In the genomic region with DNA sequence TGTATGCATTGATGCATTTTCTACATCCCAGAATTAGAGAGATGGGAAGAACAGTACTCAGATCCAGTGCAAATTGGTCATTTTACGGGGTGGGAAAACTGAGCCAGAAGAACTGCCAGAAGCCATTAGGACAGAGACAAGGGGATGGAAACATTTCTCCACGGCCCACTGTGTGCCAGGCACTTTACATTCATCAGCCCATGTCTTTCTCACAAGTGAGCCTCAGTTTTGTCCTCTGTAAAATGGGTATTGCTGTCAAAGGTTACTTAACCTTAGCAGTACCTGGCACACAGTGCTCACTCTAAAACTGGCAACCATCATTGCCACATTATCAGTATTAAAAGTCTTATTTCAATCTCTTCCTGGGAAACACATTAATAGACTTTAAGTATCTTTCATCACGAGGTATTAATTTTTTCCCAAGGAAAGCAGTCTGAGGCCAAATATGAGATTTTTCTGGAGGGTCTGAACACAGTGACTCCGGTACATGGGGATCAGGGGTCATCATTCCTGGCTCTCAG, we compare ENCODE assay signal across 8 cellular contexts. TPM values are rescaled to one million over a fixed set of nuclear protein-coding genes. Genes with fewer than 3 reads are reported as not detected.
A peak's percentile ranks its signal among the peaks of the same experiment; 100 is the strongest.
DNase-seq lines count a peak whose midpoint lies in the region; ATAC-seq, FAIRE-seq and TF ChIP-seq lines count a peak whose summit lies in the region.

No MANE protein-coding gene starts in this region.

- peak overlapping the region; percentile 89 for H3K27ac Mint-ChIP-seq in activated CD8-positive, alpha-beta T cell treated with anti-CD3 and anti-CD28 coated beads, Interleukin-2, amount 10 ng/mL, durations not matched to agents 7 days and 5 days
- H3K27ac Mint-ChIP-seq in glutamatergic neuron (ENCODE audit: unreplicated experiment), result peak overlapping the region; percentile 99

- H3K4me2 ChIP-seq in HCT116 (ENCODE audit: low read length), result peak overlapping the region; percentile 83

- peaks cover 23 to 43% of the 10 kb centered on the region in 2 experiments for H3K4me1 ChIP-seq in HCT116 (ENCODE audit: control insufficient read depth in 1 of 2, insufficient read depth in 2 of 2, low read length in 2 of 2)

- H3K9me2 ChIP-seq in HCT116 (ENCODE audit: insufficient read depth), result no peaks in the 10 kb centered on the region

- H3K27me3 Mint-ChIP-seq in activated CD8-positive, alpha-beta T cell treated with anti-CD3 and anti-CD28 coated beads, Interleukin-2, amount 10 ng/mL, durations not matched to agents 7 days and 5 days (ENCODE audit: low read depth), result peaks cover 6% of the 10 kb centered on the region
- peaks cover 7% of the 10 kb centered on the region for H3K27me3 Mint-ChIP-seq in glutamatergic neuron (ENCODE audit: unreplicated experiment)

- TF ChIP-seq RAD21 in HCT116 (IDR thresholded peaks at IDR 0.05; ENCODE audit: low read depth), result no peak

- H4K20me1 ChIP-seq in HCT116 (ENCODE audit: insufficient read depth), result no peaks in the 10 kb centered on the region

- intact Hi-C loops in HCT116 (cut with micrococcal nuclease), result loop anchor here (2.0 to 5.0 kb wide), 2 partner anchors 49 to 166 kb away; no protein-coding TSS in a partner anchor
- intact Hi-C loops in sciatic nerve (cut with DNase I), result loop anchor here (10.0 kb wide), 1 partner anchor 99 kb away; no protein-coding TSS in a partner anchor

- H3K4me3 ChIP-seq in HCT116 (replicated peaks in 1 of 2; ENCODE audit: low read depth in 1 of 2, low read length in 2 of 2), result peak overlapping the region; percentile 60

- H3K36me3 ChIP-seq in HCT116 (ENCODE audit: control insufficient read depth in 1 of 2, insufficient read depth in 2 of 2, low read length in 2 of 2), result peaks cover 8 to 14% of the 10 kb centered on the region in 2 experiments; a peak in 3 of 4 replicates

- peak overlapping the region; percentile 77 for H3K4me3 Mint-ChIP-seq in activated CD8-positive, alpha-beta T cell treated with anti-CD3 and anti-CD28 coated beads, Interleukin-2, amount 10 ng/mL, durations not matched to agents 7 days and 5 days
- peak overlapping the region; percentile 96 for H3K4me3 Mint-ChIP-seq in glutamatergic neuron (ENCODE audit: unreplicated experiment)

- TF ChIP-seq CTCF in HCT116 (IDR thresholded peaks at IDR 0.05 in 2 of 3, conservative IDR thresholded peaks at IDR 0.05 in 1 of 3; ENCODE audit: borderline replicate concordance in 1 of 3, insufficient read depth in 1 of 3, low read depth in 2 of 3, low read length in 2 of 3) (no peak), glutamatergic neuron (IDR thresholded peaks at IDR 0.05; ENCODE audit: partially characterized antibody, unreplicated experiment) (no peak)

- H3K9ac ChIP-seq in HCT116 (ENCODE audit: low read length), result peak overlapping the region; percentile 70

- H3K27ac ChIP-seq in HCT116 (ENCODE audit: low read depth, low read length), result peak overlapping the region; percentile 54

- DNase-seq in HCT116 (ENCODE audit: low read depth, low spot score) (no peak), glutamatergic neuron (no peak), sciatic nerve (ENCODE audit: low spot score) (peak; percentile 54), SHP77 (lab: John Stamatoyannopoulos, UW) (no peak), NCI-H748 (lab: John Stamatoyannopoulos, UW; ENCODE audit: unreplicated experiment) (no peak), RCC 7860 (ENCODE audit: low spot score) (no peak)
- DNase-seq in activated CD8-positive, alpha-beta T cell treated with anti-CD3 and anti-CD28 coated beads, Interleukin-2, amount 10 ng/mL, durations not matched to agents 7 days and 5 days, result no peak

- TF ChIP-seq POLR2A in HCT116 (IDR thresholded peaks at IDR 0.05; ENCODE audit: borderline replicate concordance, extremely low read depth, insufficient read depth, insufficient read length), result no peak

- H3K4me1 Mint-ChIP-seq in activated CD8-positive, alpha-beta T cell treated with anti-CD3 and anti-CD28 coated beads, Interleukin-2, amount 10 ng/mL, durations not matched to agents 7 days and 5 days (ENCODE audit: low read depth), result peaks cover 42% of the 10 kb centered on the region
- H3K4me1 Mint-ChIP-seq in glutamatergic neuron (ENCODE audit: low read depth, unreplicated experiment), result peaks cover 34% of the 10 kb centered on the region

- CTCF ChIA-PET in HCT116 (lab: Charles Lee), result interaction anchor here (1.0 to 1.6 kb wide), 3 partner anchors 13 to 59 kb away, joined by 3 to 7 read pairs (median 3); no protein-coding TSS in a partner anchor
- CTCF ChIA-PET in activated CD8-positive, alpha-beta T cell treated with anti-CD3 and anti-CD28 coated beads, Interleukin-2, amount 10 ng/mL, durations not matched to agents 7 days and 5 days (lab: Charles Lee), result interaction anchor here (1.0 to 1.9 kb wide), 4 partner anchors 13 to 166 kb away, joined by 3 to 14 read pairs (median 4); no protein-coding TSS in a partner anchor

- peaks cover 24% of the 10 kb centered on the region for H3K79me2 ChIP-seq in HCT116 (ENCODE audit: insufficient read depth, low read length)

- POLR2A ChIA-PET in HCT116 (lab: Charles Lee), result interaction anchor here (1.1 to 1.7 kb wide), 2 partner anchors 11 to 562 kb away, joined by 3 to 10 read pairs; a partner anchor contains a TSS
- POLR2A ChIA-PET in activated CD8-positive, alpha-beta T cell treated with anti-CD3 and anti-CD28 coated beads, Interleukin-2, amount 10 ng/mL, durations not matched to agents 7 days and 5 days (lab: Charles Lee), result interaction anchor here (2.1 kb wide), 1 partner anchor 12 kb away, joined by 15 read pairs; no protein-coding TSS in a partner anchor

- no peaks in the 10 kb centered on the region for H3K9me3 Mint-ChIP-seq in activated CD8-positive, alpha-beta T cell treated with anti-CD3 and anti-CD28 coated beads, Interleukin-2, amount 10 ng/mL, durations not matched to agents 7 days and 5 days (ENCODE audit: insufficient read depth)
- H3K9me3 Mint-ChIP-seq in glutamatergic neuron (ENCODE audit: unreplicated experiment), result peaks cover 11% of the 10 kb centered on the region

- no TSS peak for BruUV-seq in HCT116 (replicated peaks; lab: Mats Ljungman, UMichigan)

- no peak overlapping the region for H2AFZ ChIP-seq in HCT116 (ENCODE audit: low read depth, low read length, poor library complexity, severe bottlenecking)

- no peaks in the 10 kb centered on the region for H3K9me3 ChIP-seq in HCT116 (ENCODE audit: control insufficient read depth in 1 of 2, insufficient read depth in 1 of 2, low read depth in 1 of 2, low read length in 2 of 2)

- peaks cover 18% of the 10 kb centered on the region for H3K36me3 Mint-ChIP-seq in activated CD8-positive, alpha-beta T cell treated with anti-CD3 and anti-CD28 coated beads, Interleukin-2, amount 10 ng/mL, durations not matched to agents 7 days and 5 days (ENCODE audit: low read depth)
- H3K36me3 Mint-ChIP-seq in glutamatergic neuron (ENCODE audit: unreplicated experiment), result no peaks in the 10 kb centered on the region

- no peak for ATAC-seq in HCT116
- peak; percentile 2 for ATAC-seq in activated CD8-positive, alpha-beta T cell treated with anti-CD3 and anti-CD28 coated beads, Interleukin-2, amount 10 ng/mL, durations not matched to agents 7 days and 5 days
- ATAC-seq in sciatic nerve, result peak; percentile 1
- no peak for ATAC-seq in HG02759 (IDR thresholded peaks at IDR 0.05; ENCODE audit: unreplicated experiment)

- RAD21 ChIA-PET in HCT116 (lab: Charles Lee; ENCODE audit: low non-redundant PET in 1 of 2, low total read pairs in 2 of 2, uncharacterized antibody in 2 of 2, unreplicated experiment in 2 of 2), result no interaction called here

- no peak for FAIRE-seq in RCC 7860 (lab: Jason Lieb, UNC)

- no peaks in the 10 kb centered on the region for H3K27me3 ChIP-seq in HCT116 (ENCODE audit: insufficient read depth, low read length)

TF ChIP-seq in HCT116, 20 proteins besides CTCF, POLR2A, EP300 and RAD21:
- TF ChIP-seq, protein P1, sequence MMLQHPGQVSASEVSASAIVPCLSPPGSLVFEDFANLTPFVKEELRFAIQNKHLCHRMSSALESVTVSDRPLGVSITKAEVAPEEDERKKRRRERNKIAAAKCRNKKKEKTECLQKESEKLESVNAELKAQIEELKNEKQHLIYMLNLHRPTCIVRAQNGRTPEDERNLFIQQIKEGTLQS (IDR thresholded peaks at IDR 0.05), result no peak
- no peak for TF ChIP-seq EGR1 (IDR thresholded peaks at IDR 0.05; ENCODE audit: low read depth)
- TF ChIP-seq ZNF274 (IDR thresholded peaks at IDR 0.05; ENCODE audit: low read depth, low read length), result no peak
- no peak for TF ChIP-seq POLR2AphosphoS5 (IDR thresholded peaks at IDR 0.05; ENCODE audit: low read depth, low read length)
- TF ChIP-seq EZH2phosphoT487 (IDR thresholded peaks at IDR 0.05; ENCODE audit: borderline replicate concordance), result no peak
- TF ChIP-seq ELF1 (IDR thresholded peaks at IDR 0.05; ENCODE audit: borderline replicate concordance, low read depth), result no peak
- TF ChIP-seq EZH2 (IDR thresholded peaks at IDR 0.05), result no peak

RNA-seq across cellular contexts. Expression of a gene that starts 5.2 kb away (rescaled TPM):
- 16.6 TPM for total RNA-seq in HCT116 (2021; ENCODE audit: unreplicated experiment)
- 55.8 and 144 TPM in 2 replicates for polyA plus RNA-seq in HCT116 (2012)
- 10 to 100 TPM; 55.6 to 56.6 TPM for total RNA-seq in activated CD8-positive, alpha-beta T cell treated with anti-CD3 and anti-CD28 coated beads, Interleukin-2, amount 10 ng/mL, durations not matched to agents 7 days and 5 days
- 91.7 TPM for total RNA-seq in glutamatergic neuron (ENCODE audit: unreplicated experiment)
- total RNA-seq in sciatic nerve, result 296 TPM

Comparison
In these comparisons a context has a peak if more than half of its experiments do, and no peak if none do; other contexts are left out.
1. ATAC-seq: peak in activated CD8-positive, alpha-beta T cell treated with anti-CD3 and anti-CD28 coated beads, Interleukin-2, amount 10 ng/mL, durations not matched to agents 7 days and 5 days (single experiment) and sciatic nerve (single experiment); none in HCT116 (single experiment) and HG02759 (single experiment).